8 cellular contexts compared by ENCODE assay signal in the genomic region with DNA sequence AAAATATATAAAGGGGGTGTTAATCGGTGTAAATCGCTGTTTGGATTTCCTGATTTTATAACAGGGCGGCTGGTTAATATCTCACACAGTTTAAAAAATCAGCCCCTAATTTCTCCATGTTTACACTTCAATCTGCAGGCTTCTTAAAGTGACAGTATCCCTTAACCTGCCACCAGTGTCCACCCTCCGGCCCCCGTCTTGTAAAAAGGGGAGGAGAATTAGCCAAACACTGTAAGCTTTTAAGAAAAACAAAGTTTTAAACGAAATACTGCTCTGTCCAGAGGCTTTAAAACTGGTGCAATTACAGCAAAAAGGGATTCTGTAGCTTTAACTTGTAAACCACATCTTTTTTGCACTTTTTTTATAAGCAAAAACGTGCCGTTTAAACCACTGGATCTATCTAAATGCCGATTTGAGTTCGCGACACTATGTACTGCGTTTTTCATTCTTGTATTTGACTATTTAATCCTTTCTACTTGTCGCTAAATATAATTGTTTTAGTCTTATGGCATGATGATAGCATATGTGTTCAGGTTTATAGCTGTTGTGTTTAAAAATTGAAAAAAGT. TPM values are rescaled to one million over a fixed set of nuclear protein-coding genes. Genes with fewer than 3 reads are reported as not detected.
DNase-seq lines count a peak whose midpoint lies in the region; ATAC-seq, FAIRE-seq and TF ChIP-seq lines count a peak whose summit lies in the region.

No MANE protein-coding gene starts in this region.

- CTCF ChIA-PET in CD8-positive, alpha-beta memory T cell (lab: Charles Lee) = interaction anchor here (1.0 to 1.9 kb wide), 3 partner anchors 9 to 1035 kb away, joined by 3 to 7 read pairs (median 3); no protein-coding TSS in a partner anchor

- peaks cover 0 to 3% of the 10 kb centered on the region in 2 donors for H3K4me1 ChIP-seq in kidney (ENCODE audit: control insufficient read depth in 1 of 2, insufficient read depth in 1 of 2, low read depth in 1 of 2, low read length in 2 of 2)
- H3K4me1 ChIP-seq in transverse colon = peaks cover 3 to 29% (median 17%) of the 10 kb centered on the region in 4 donors
- H3K4me1 ChIP-seq in CD8-positive, alpha-beta memory T cell (ENCODE audit: insufficient read depth, low read length) = peaks cover 31% of the 10 kb centered on the region

- no peak for ATAC-seq in activated T-cell treated with anti-CD3 and anti-CD28 coated beads, Interleukin-2, amount 50 U/mL, for 4 hours
- ATAC-seq in GM18868 (IDR thresholded peaks at IDR 0.05; ENCODE audit: unreplicated experiment) (no peak), HG03045 (IDR thresholded peaks at IDR 0.05; ENCODE audit: unreplicated experiment) (no peak)

- intact Hi-C loops in kidney (cut with DNase I) (loop anchor here (5.0 kb wide), 1 partner anchor 450 kb away; no protein-coding TSS in a partner anchor), transverse colon (cut with DNase I; ENCODE audit: low total_unique reads) (loop anchor here (5.0 to 10.0 kb wide), 2 partner anchors 70 to 207 kb away; no protein-coding TSS in a partner anchor)

- peak overlapping the region; percentile 60 to 83 for H3K4me3 ChIP-seq in kidney (ENCODE audit: low read length in 2 of 2)
- peak overlapping the region; percentile 2 to 97 (median 87) for H3K4me3 ChIP-seq in transverse colon
- H3K4me3 ChIP-seq in CD8-positive, alpha-beta memory T cell (ENCODE audit: low read length) = no peak overlapping the region

- H3K9ac ChIP-seq in kidney (ENCODE audit: low read length in 2 of 2) = peak overlapping the region; percentile 50 to 76

- H3K36me3 Mint-ChIP-seq in activated T-cell treated with anti-CD3 and anti-CD28 coated beads, Interleukin-2, amount 50 U/mL, for 4 hours (ENCODE audit: insufficient read depth) = no peaks in the 10 kb centered on the region
- H3K36me3 Mint-ChIP-seq in CD8-positive, alpha-beta memory T cell = peaks cover 0 to 2% (median 0%) of the 10 kb centered on the region in 3 donors

- no peak for TF ChIP-seq EP300 in transverse colon (IDR thresholded peaks at IDR 0.05; ENCODE audit: low read depth)

- H3K9me3 Mint-ChIP-seq in activated T-cell treated with anti-CD3 and anti-CD28 coated beads, Interleukin-2, amount 50 U/mL, for 4 hours = no peaks in the 10 kb centered on the region
- H3K9me3 Mint-ChIP-seq in CD8-positive, alpha-beta memory T cell = peaks cover 0 to 16% (median 2%) of the 10 kb centered on the region in 5 donors

- no peak overlapping the region for H3K27ac ChIP-seq in kidney (ENCODE audit: low read depth in 2 of 2, low read length in 2 of 2)
- peak overlapping the region; percentile 91 to 98 (median 96) for H3K27ac ChIP-seq in transverse colon
- no peak overlapping the region for H3K27ac ChIP-seq in CD8-positive, alpha-beta memory T cell (ENCODE audit: low read depth, low read length)

- H3K36me3 ChIP-seq in kidney (ENCODE audit: control insufficient read depth in 1 of 2, insufficient read depth in 2 of 2, low read length in 2 of 2) (no peaks in the 10 kb centered on the region), transverse colon (no peaks in the 10 kb centered on the region)
- no peaks in the 10 kb centered on the region for H3K36me3 ChIP-seq in CD8-positive, alpha-beta memory T cell (ENCODE audit: insufficient read depth, low read length)

- no peak for TF ChIP-seq POLR2A in transverse colon (IDR thresholded peaks at IDR 0.05)

- no peak for DNase-seq in activated T-cell treated with anti-CD3 and anti-CD28 coated beads, Interleukin-2, amount 50 U/mL, for 4 hours
- no peak for DNase-seq in activated T-cell treated with anti-CD3 and anti-CD28 coated beads for 4 hours
- peak; percentile 36 for DNase-seq in amniotic epithelial cell (ENCODE audit: low read depth)
- no peak for DNase-seq in kidney
- DNase-seq in transverse colon = peak; percentile 14
- no peak for DNase-seq in CD8-positive, alpha-beta memory T cell

- peak overlapping the region; percentile 35 for H3K4me3 Mint-ChIP-seq in activated T-cell treated with anti-CD3 and anti-CD28 coated beads, Interleukin-2, amount 50 U/mL, for 4 hours
- H3K4me3 Mint-ChIP-seq in CD8-positive, alpha-beta memory T cell = no peak overlapping the region

- H3K27ac Mint-ChIP-seq in CD8-positive, alpha-beta memory T cell = no peak overlapping the region

- peaks cover 54% of the 10 kb centered on the region for H3K27me3 Mint-ChIP-seq in activated T-cell treated with anti-CD3 and anti-CD28 coated beads, Interleukin-2, amount 50 U/mL, for 4 hours (ENCODE audit: low read depth)
- peaks cover 22 to 54% of the 10 kb centered on the region in 2 donors for H3K27me3 Mint-ChIP-seq in CD8-positive, alpha-beta memory T cell

- in situ Hi-C loops in transverse colon (cut with MboI; ENCODE audit: low pct_ligation_motif_present in 1 of 4, low pct_unique_long_range_greater_than_20kb in 1 of 4, low sequenced_read_pairs in 3 of 4) = loop anchor here in 1 of 4 donors (25.0 kb wide), 1 partner anchor 1035 kb away; no protein-coding TSS in a partner anchor

- H3K9me3 ChIP-seq in kidney (ENCODE audit: control insufficient read depth in 1 of 2, low read length in 2 of 2) = no peaks in the 10 kb centered on the region
- H3K9me3 ChIP-seq in transverse colon = no peaks in the 10 kb centered on the region
- no peaks in the 10 kb centered on the region for H3K9me3 ChIP-seq in CD8-positive, alpha-beta memory T cell (ENCODE audit: low read length)

- WGBS in transverse colon (ENCODE audit: low coverage in 1 of 2), 2 donors = 7 to 15% methylated on average over 11 to 13 of the region's 13 CpGs

- no peaks in the 10 kb centered on the region for H3K27me3 ChIP-seq in transverse colon
- peaks cover 48% of the 10 kb centered on the region for H3K27me3 ChIP-seq in CD8-positive, alpha-beta memory T cell (ENCODE audit: insufficient read depth, low read length, poor library complexity, severe bottlenecking)

- POLR2A ChIA-PET in CD8-positive, alpha-beta memory T cell (lab: Charles Lee) = no interaction called here

- FAIRE-seq in kidney (lab: Jason Lieb, UNC) = no peak

- peaks cover 21% of the 10 kb centered on the region for H3K4me1 Mint-ChIP-seq in activated T-cell treated with anti-CD3 and anti-CD28 coated beads, Interleukin-2, amount 50 U/mL, for 4 hours (ENCODE audit: low read depth)
- peaks cover 18 to 23% (median 20%) of the 10 kb centered on the region in 3 donors for H3K4me1 Mint-ChIP-seq in CD8-positive, alpha-beta memory T cell

- no peak for TF ChIP-seq CTCF in kidney (IDR thresholded peaks at IDR 0.05; ENCODE audit: borderline replicate concordance, extremely low read depth, insufficient read depth)
- TF ChIP-seq CTCF in transverse colon (IDR thresholded peaks at IDR 0.05) = no peak

RNA-seq across cellular contexts. Expression of gene SOX4, which starts 4.2 kb away (rescaled TPM):
- total RNA-seq in activated T-cell treated with anti-CD3 and anti-CD28 coated beads, Interleukin-2, amount 50 U/mL, for 4 hours = 1 to 10 TPM in 1 of 3 donors, under 1 TPM in 2; 0.63 to 1.3 (median 0.71) TPM
- total RNA-seq in kidney (36.5 TPM), transverse colon (10 to 100 TPM in 3 of 4 donors, 1 to 10 TPM in 1; 7.5 to 25.3 (median 12.9) TPM)
- polyA plus RNA-seq in kidney (ENCODE audit: insufficient read depth, low read depth, low replicate concordance) = 5.5 TPM
- under 1 TPM; 0.60 to 0.66 TPM for total RNA-seq in CD8-positive, alpha-beta memory T cell
- polyA plus RNA-seq in CD8-positive, alpha-beta memory T cell = 0.37 TPM

Comparison
In these comparisons a context has a peak if more than half of its experiments do, and no peak if none do; other contexts are left out.
1. DNase-seq: peak in amniotic epithelial cell (single experiment) and transverse colon (single experiment); none in activated T-cell treated with anti-CD3 and anti-CD28 coated beads, Interleukin-2, amount 50 U/mL, for 4 hours (single experiment), activated T-cell treated with anti-CD3 and anti-CD28 coated beads for 4 hours (single experiment), kidney (single experiment) and CD8-positive, alpha-beta memory T cell (0 of 5).
2. H3K27ac ChIP-seq: peak in transverse colon (4 of 4); none in kidney (0 of 2) and CD8-positive, alpha-beta memory T cell (single experiment).